In genomic region chr16:23678430-23679273, GRCh38 we compare ENCODE assay signal across 8 cellular contexts. TPM values are rescaled to one million over a fixed set of nuclear protein-coding genes. Genes with fewer than 3 reads are reported as not detected.
DNase-seq lines count a peak whose midpoint lies in the region; ATAC-seq and TF ChIP-seq lines count a peak whose summit lies in the region.

Gene PLK1 (plus strand): TSS chr16:23678889. CDS start chr16:23678933, 44 bp downstream.

- ATAC-seq in GM18870 (IDR thresholded peaks at IDR 0.05; ENCODE audit: unreplicated experiment), result peak; percentile 81
- peak; percentile 84 for ATAC-seq in HG03196 (IDR thresholded peaks at IDR 0.05; ENCODE audit: unreplicated experiment)
- ATAC-seq in left colon, result peak; percentile 82

- intact Hi-C loops in left colon (cut with DNase I, micrococcal nuclease), result no loop called here

- peak; percentile 94 for DNase-seq in AG08396 (ENCODE audit: low spot score)
- peak; percentile 71 for DNase-seq in NCI-H446 treated with DMSO at 0.1 percent for 48 hours (lab: John Stamatoyannopoulos, UW)
- peak; percentile 61 to 80 for DNase-seq in activated CD4-positive, alpha-beta T cell treated with anti-CD3 and anti-CD28 coated beads for 24 hours (ENCODE audit: low read depth in 2 of 2)
- peak; percentile 83 for DNase-seq in choroid plexus epithelial cell (ENCODE audit: low read depth)
- DNase-seq in left colon, result peak; percentile 79 to 89
- DNase-seq in stimulated activated CD4-positive, alpha-beta T cell treated with anti-CD3 and anti-CD28 coated beads, Interleukin-2, amount 100 ng/mL, for 24 hours, result peak; percentile 80 to 89

- peak within 1 kb of the TSS; percentile 71 for H3K4me3 ChIP-seq in choroid plexus epithelial cell (ENCODE audit: low read depth, low read length)

- TF ChIP-seq CTCF in choroid plexus epithelial cell (conservative IDR thresholded peaks at IDR 0.05; ENCODE audit: low read depth, low read length), result peak; percentile 66

RNA-seq across cellular contexts. Expression of gene PLK1, which starts in this region (rescaled TPM):
- total RNA-seq in left colon, result 10 to 100 TPM in 1 of 2 donors, 1 to 10 TPM in 1; 6.6 to 15.6 TPM

Comparison
In these comparisons a context has a peak if more than half of its experiments do, and no peak if none do; other contexts are left out.
1. Peak in every context shown above with its lines: DNase-seq, ATAC-seq and H3K4me3 ChIP-seq.